ENCODE assay signal across 13 cellular contexts in genomic region chr20:36644713-36645109, GRCh38. TPM values are rescaled to one million over a fixed set of nuclear protein-coding genes. Genes with fewer than 3 reads are reported as not detected.
DNase-seq lines count a peak whose midpoint lies in the region; ATAC-seq lines count a peak whose summit lies in the region.
"Had no signal": no experiment of that assay in that cellular context is flagged by ENCODE, and none has a peak within 500 bp of the region (broad histone marks: within the 10 kb centered on the region; RNA-seq: fewer than 3 reads in every experiment).

No MANE protein-coding gene starts in this region.

- POLR2A ChIA-PET in T-cell (lab: Charles Lee): interaction anchor here in 1 of 2 donors (0.6 kb wide), 2 partner anchors 203 to 1153 kb away, joined by 3 to 6 read pairs; no protein-coding TSS in a partner anchor

- intact Hi-C loops in posterior cingulate gyrus (cut with DNase I): no loop called here

- peak; percentile 1 to 15 (median 4) for ATAC-seq in T-cell (replicated peaks in 1 of 4)
- no peak for ATAC-seq in memory B cell (ENCODE audit: low read depth)
- no peak for ATAC-seq in HG02884 (IDR thresholded peaks at IDR 0.05; ENCODE audit: unreplicated experiment)
- ATAC-seq: sciatic nerve had no signal

- H3K4me1 Mint-ChIP-seq in T-cell (peaks cover 55 to 63% (median 62%) of the 10 kb centered on the region in 3 donors), memory B cell (peaks cover 13% of the 10 kb centered on the region)

- peaks cover 12% of the 10 kb centered on the region for H3K36me3 Mint-ChIP-seq in T-cell
- no peaks in the 10 kb centered on the region for H3K36me3 Mint-ChIP-seq in memory B cell
- H3K36me3 Mint-ChIP-seq: mesothelial cell of epicardium had no signal

- H3K27me3 Mint-ChIP-seq in T-cell (no peaks in the 10 kb centered on the region), memory B cell (no peaks in the 10 kb centered on the region)

- CTCF ChIA-PET in T-cell (lab: Charles Lee): interaction anchor here (0.6 to 2.9 kb wide), 7 partner anchors 15 to 1596 kb away, joined by 3 to 10 read pairs (median 5); partner anchors contain the start of genes RAB5IF (in 1 of the 2) and TGIF2 (in 1 of the 2)

- no peaks in the 10 kb centered on the region for H3K9me3 Mint-ChIP-seq in T-cell
- no peaks in the 10 kb centered on the region for H3K9me3 Mint-ChIP-seq in memory B cell
- H3K9me3 Mint-ChIP-seq: mesothelial cell of epicardium had no signal

- peak overlapping the region; percentile 98 to 100 for H3K27ac Mint-ChIP-seq in T-cell
- peak overlapping the region; percentile 67 for H3K27ac Mint-ChIP-seq in memory B cell
- H3K27ac Mint-ChIP-seq: mesothelial cell of epicardium had no signal

- peak overlapping the region; percentile 93 to 96 (median 95) for H3K4me3 Mint-ChIP-seq in T-cell
- H3K4me3 Mint-ChIP-seq in memory B cell: peak overlapping the region; percentile 51
- H3K4me3 Mint-ChIP-seq: mesothelial cell of epicardium had no signal

- DNase-seq in T-cell: no peak
- peak; percentile 35 for DNase-seq in activated T-cell treated with anti-CD3 and anti-CD28 coated beads for 48 hours (ENCODE audit: low read depth)
- DNase-seq in memory B cell (ENCODE audit: low spot score in 2 of 2): no peak
- peak; percentile 30 for DNase-seq in stimulated activated CD8-positive, alpha-beta memory T cell treated with anti-CD3 and anti-CD28 coated beads, Interleukin-4, amount 100 ng/mL, for 24 hours (ENCODE audit: low read depth)
- no peak for DNase-seq in cerebellar nuclear complex (lab: John Stamatoyannopoulos, UW)
- DNase-seq in NCI-H1694 (lab: John Stamatoyannopoulos, UW): no peak
- no peak for DNase-seq in posterior cingulate gyrus
- DNase-seq: heart right ventricle, NCI-H1048, thyroid gland had no signal

RNA-seq across cellular contexts. Expression of gene SLA2, which starts 1.3 kb away (rescaled TPM):
- total RNA-seq in T-cell: 10 to 100 TPM; 26.2 to 46.0 (median 28.8) TPM

RNA-seq across cellular contexts. Expression of gene RAB5IF, which starts 39.1 kb away (rescaled TPM):
- total RNA-seq in T-cell: 10 to 100 TPM; 53.6 to 72.2 (median 59.9) TPM

Comparison
In these comparisons a context has a peak if more than half of its experiments do, and no peak if none do; other contexts are left out.
1. ATAC-seq: peak in T-cell (4 of 4); none in memory B cell (single experiment) and HG02884 (single experiment).
2. DNase-seq: peak in activated T-cell treated with anti-CD3 and anti-CD28 coated beads for 48 hours (single experiment) and stimulated activated CD8-positive, alpha-beta memory T cell treated with anti-CD3 and anti-CD28 coated beads, Interleukin-4, amount 100 ng/mL, for 24 hours (single experiment); none in T-cell (0 of 34), memory B cell (0 of 2), cerebellar nuclear complex (0 of 2), NCI-H1694 (single experiment) and posterior cingulate gyrus (0 of 10).